ENCODE assay signal across 22 cellular contexts in the genomic region with DNA sequence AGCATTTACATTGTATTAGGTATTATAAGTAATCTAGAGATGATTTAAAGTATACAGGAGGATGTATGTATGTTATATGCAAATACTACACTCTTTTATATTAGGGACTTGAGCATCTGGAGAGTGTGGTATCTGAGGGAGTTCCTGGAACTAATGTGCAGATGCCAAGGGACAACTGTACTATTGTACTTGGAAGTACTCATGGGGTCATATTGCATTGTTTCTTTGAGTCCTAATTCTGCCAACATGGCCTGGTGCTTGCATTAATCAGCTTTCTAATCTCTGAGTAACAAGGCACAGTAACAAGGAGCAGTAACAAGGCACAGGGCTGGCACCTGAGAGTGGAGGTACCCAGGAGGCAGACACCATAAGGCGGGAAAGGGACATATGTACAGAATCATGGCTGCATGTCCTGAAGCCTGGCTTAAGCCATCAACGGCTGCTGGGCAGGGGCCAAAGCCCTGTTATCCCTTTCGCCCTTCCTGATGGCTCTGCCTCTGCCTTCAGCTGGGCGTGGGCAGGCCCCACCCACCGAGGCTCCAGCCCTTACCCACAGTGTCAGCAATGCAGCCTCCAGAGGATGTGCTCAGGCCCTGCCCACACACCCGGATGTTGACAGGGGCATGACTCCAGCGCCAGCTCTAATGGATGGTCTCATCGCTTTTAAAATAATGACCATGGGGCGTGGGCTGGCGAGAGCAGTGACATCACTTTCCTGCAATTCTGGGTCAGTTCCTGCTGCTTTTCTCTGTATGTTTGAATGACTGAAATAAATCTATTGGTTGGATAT. TPM values are rescaled to one million over a fixed set of nuclear protein-coding genes. Genes with fewer than 3 reads are reported as not detected.
DNase-seq lines count a peak whose midpoint lies in the region; ATAC-seq, FAIRE-seq and TF ChIP-seq lines count a peak whose summit lies in the region.
"Had no signal": no experiment of that assay in that cellular context is flagged by ENCODE, and none has a peak within 500 bp of the region (broad histone marks: within the 10 kb centered on the region; RNA-seq: fewer than 3 reads in every experiment).

No MANE protein-coding gene starts in this region.

- 61 to 71% methylated on average over 10 of the region's 10 CpGs for WGBS in heart right ventricle, 2 donors
- WGBS in gastroesophageal sphincter (ENCODE audit: low coverage in 1 of 2), 2 donors: 69 to 70% methylated on average over 3 to 7 of the region's 10 CpGs

- no peaks in the 10 kb centered on the region for H3K36me3 ChIP-seq in heart right ventricle
- H3K36me3 ChIP-seq in gastroesophageal sphincter: no peaks in the 10 kb centered on the region
- H3K36me3 ChIP-seq: pancreas had no signal

- TF ChIP-seq POLR2A in gastroesophageal sphincter (IDR thresholded peaks at IDR 0.05): no peak

- TF ChIP-seq CTCF in heart right ventricle (IDR thresholded peaks at IDR 0.05): no peak
- TF ChIP-seq CTCF in gastroesophageal sphincter (IDR thresholded peaks at IDR 0.05): no peak

- TF ChIP-seq EP300 in gastroesophageal sphincter (IDR thresholded peaks at IDR 0.05): no peak

- H3K9me3 ChIP-seq in heart right ventricle (no peaks in the 10 kb centered on the region), gastroesophageal sphincter (no peaks in the 10 kb centered on the region)
- H3K9me3 ChIP-seq: pancreas had no signal

- H3K27me3 ChIP-seq in heart right ventricle (no peaks in the 10 kb centered on the region), gastroesophageal sphincter (no peaks in the 10 kb centered on the region)

- H3K27ac ChIP-seq in heart right ventricle (peak overlapping the region in 1 of 10 donors; percentile 16), gastroesophageal sphincter (no peak overlapping the region)
- H3K27ac ChIP-seq: coronary artery, epithelial cell of prostate, KMS-11, pancreas, SK-N-MC had no signal

- H3K4me1 ChIP-seq in heart right ventricle (peaks cover 0 to 10% (median 0%) of the 10 kb centered on the region in 9 donors), gastroesophageal sphincter (no peaks in the 10 kb centered on the region)

- ATAC-seq in heart right ventricle (peak in 6 of 8 donors; percentile 34 to 95 (median 72)), gastroesophageal sphincter (peak; percentile 53), GM21529 (IDR thresholded peaks at IDR 0.05; ENCODE audit: unreplicated experiment) (no peak)
- ATAC-seq: activated CD8-positive, alpha-beta T cell treated with anti-CD3 and anti-CD28 coated beads, Interleukin-2, amount 10 ng/mL, durations not matched to agents 7 days and 5 days; CD8-positive, alpha-beta T cell; pancreas had no signal

- intact Hi-C loops in heart right ventricle (cut with DNase I) (no loop called here), cardiac septum (cut with DNase I) (no loop called here)

- FAIRE-seq in urothelium cell line (lab: Jason Lieb, UNC): no peak
- FAIRE-seq: islet of Langerhans, pancreas, TTC549 had no signal

- H3K4me3 ChIP-seq in heart right ventricle (no peak overlapping the region), gastroesophageal sphincter (no peak overlapping the region)
- H3K4me3 ChIP-seq: coronary artery, pancreas, SK-N-MC had no signal

- DNase-seq in heart right ventricle: peak; percentile 14 to 15
- no peak for DNase-seq in cardiac septum (ENCODE audit: low spot score)
- peak; percentile 23 to 77 for DNase-seq in SHP77 (lab: John Stamatoyannopoulos, UW)
- DNase-seq in urothelium cell line (ENCODE audit: low spot score): peak; percentile 65
- no peak for DNase-seq in hepatic stellate cell (ENCODE audit: low spot score)
- DNase-seq in cerebellar nuclear complex (lab: John Stamatoyannopoulos, UW): no peak
- DNase-seq: activated CD8-positive, alpha-beta T cell treated with anti-CD3 and anti-CD28 coated beads, Interleukin-2, amount 10 ng/mL, durations not matched to agents 7 days and 5 days; CD8-positive, alpha-beta T cell; GDM1; glutamatergic neuron; NCI-H1417; NCI-H345; pancreas; stimulated activated naive CD4-positive, alpha-beta T cell had no signal

RNA-seq across cellular contexts. Expression of gene CEMIP, which starts 22.9 kb away (rescaled TPM):
- total RNA-seq in heart right ventricle (1 to 10 TPM in 2 of 10 donors, under 1 TPM in 7, not detected in 1; 0.04 to 1.9 (median 0.34) TPM), cardiac septum (0.46 TPM), gastroesophageal sphincter (under 1 TPM in 2 of 4 donors, not detected in 2; 0.35 to 0.54 TPM)
- under 1 TPM; 0.01 to 0.07 TPM for polyA plus RNA-seq in heart right ventricle
- total RNA-seq: activated CD8-positive, alpha-beta T cell treated with anti-CD3 and anti-CD28 coated beads, Interleukin-2, amount 10 ng/mL, durations not matched to agents 7 days and 5 days; CD8-positive, alpha-beta T cell had no signal

Comparison
In these comparisons a context has a peak if more than half of its experiments do, and no peak if none do; other contexts are left out.
1. DNase-seq: peak in heart right ventricle (2 of 2), SHP77 (2 of 2) and urothelium cell line (single experiment); none in cardiac septum (single experiment), hepatic stellate cell (single experiment) and cerebellar nuclear complex (0 of 2).